18 cellular contexts compared by ENCODE assay signal in the genomic region with DNA sequence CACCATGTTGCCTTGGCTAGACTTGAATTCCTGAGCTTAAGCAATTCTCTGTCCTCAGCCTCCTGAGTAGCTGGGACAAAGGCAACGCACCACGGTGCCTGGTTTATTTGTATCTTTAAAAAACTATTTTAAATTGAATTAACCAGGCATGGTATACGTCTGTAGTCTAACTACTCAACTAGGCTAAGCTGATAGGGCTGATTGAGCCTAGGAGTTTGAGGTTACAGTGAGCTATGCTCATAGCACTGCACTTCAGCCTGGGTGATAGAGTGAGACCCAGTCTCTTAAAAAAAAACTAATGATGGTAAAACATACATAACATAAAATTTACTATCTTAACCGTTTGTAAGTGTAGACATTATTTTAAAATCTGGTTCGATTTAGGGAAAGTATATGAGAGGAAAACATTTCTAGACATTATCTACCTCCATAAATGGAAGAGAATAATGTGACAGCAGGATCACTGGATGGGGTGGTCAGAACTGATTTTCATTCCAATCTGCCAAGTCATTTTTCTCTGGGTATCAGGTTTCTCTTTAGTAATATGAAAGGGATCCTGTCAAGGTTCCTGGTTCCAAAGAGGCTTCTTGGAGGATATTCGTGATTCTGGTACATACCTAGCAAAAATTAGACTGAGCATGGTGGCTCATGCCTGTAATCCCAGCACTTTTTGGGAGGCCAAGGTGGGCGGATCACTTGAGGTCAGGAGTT. TPM values are rescaled to one million over a fixed set of nuclear protein-coding genes. Genes with fewer than 3 reads are reported as not detected.
DNase-seq lines count a peak whose midpoint lies in the region; ATAC-seq and TF ChIP-seq lines count a peak whose summit lies in the region.
"Had no signal": no experiment of that assay in that cellular context is flagged by ENCODE, and none has a peak within 500 bp of the region (broad histone marks: within the 10 kb centered on the region; RNA-seq: fewer than 3 reads in every experiment).

No MANE protein-coding gene starts in this region.

- TF ChIP-seq CTCF in smooth muscle cell (IDR thresholded peaks at IDR 0.05; ENCODE audit: borderline replicate concordance, insufficient read depth, poor library complexity, severe bottlenecking): no peak

- peak overlapping the region; percentile 34 for H3K27ac ChIP-seq in smooth muscle cell (ENCODE audit: low read depth)
- H3K27ac ChIP-seq: BLaER1 treated with 17β-estradiol and CSF1 and Interleukin-3, amounts not matched to agents 10 nM and 100 nM; neural progenitor cell; thoracic aorta; WERI-Rb-1 had no signal

- DNase-seq in HCEC 1CT (peak; percentile 66), adipocyte (ENCODE audit: low read depth) (peak; percentile 72), fibroblast of peridontal ligament (ENCODE audit: extremely low read depth) (peak; percentile 70), smooth muscle cell (lab: John Stamatoyannopoulos, UW; ENCODE audit: unreplicated experiment) (no peak), left lobe of liver (ENCODE audit: low spot score) (no peak), NOMO-1 treated with DMSO at 0.1 percent for 48 hours (lab: John Stamatoyannopoulos, UW; ENCODE audit: unreplicated experiment) (no peak), COR-L47 (lab: John Stamatoyannopoulos, UW) (no peak)
- DNase-seq: activated CD4-positive, alpha-beta memory T cell treated with anti-CD3 and anti-CD28 coated beads, Interleukin-2, amount 10 ng/mL, durations not matched to agents 7 days and 5 days; activated T-cell treated with anti-CD3 and anti-CD28 coated beads, Interleukin-2, amount 50 U/mL, for 24 hours; DMS 273 treated with DMSO at 0.1 percent for 48 hours; left cardiac atrium; NCI-H2081; NCI-H524; SHP77; WERI-Rb-1 had no signal

- no peak overlapping the region for H3K4me2 ChIP-seq in smooth muscle cell
- H3K4me2 ChIP-seq: BLaER1 treated with 17β-estradiol and CSF1 and Interleukin-3, amounts not matched to agents 10 nM and 100 nM; neural progenitor cell had no signal

- ATAC-seq in left lobe of liver: no peak
- ATAC-seq: left cardiac atrium had no signal

- H3K79me2 ChIP-seq in smooth muscle cell (ENCODE audit: low read depth): peaks cover 34% of the 10 kb centered on the region

- peaks cover 66% of the 10 kb centered on the region for H3K36me3 ChIP-seq in adipocyte (ENCODE audit: control insufficient read depth, insufficient read depth, low read length, severe bottlenecking)
- H3K36me3 ChIP-seq in smooth muscle cell (ENCODE audit: low read depth): peaks cover 15% of the 10 kb centered on the region

- H3F3A ChIP-seq in smooth muscle cell (ENCODE audit: low read depth): peaks cover 3% of the 10 kb centered on the region

- WGBS in smooth muscle cell (ENCODE audit: low lambda C conversion rate): 84% methylated on average over 7 of the region's 7 CpGs

- H3K4me1 ChIP-seq in adipocyte (ENCODE audit: control insufficient read depth, insufficient read depth, low read length) (peaks cover 20% of the 10 kb centered on the region), smooth muscle cell (ENCODE audit: low read depth) (no peaks in the 10 kb centered on the region)
- H3K4me1 ChIP-seq: neural progenitor cell had no signal

- no peaks in the 10 kb centered on the region for H3K27me3 ChIP-seq in adipocyte (replicated peaks; ENCODE audit: control insufficient read depth, insufficient read depth, low read length)
- H3K27me3 ChIP-seq in smooth muscle cell (ENCODE audit: low read depth): no peaks in the 10 kb centered on the region
- H3K27me3 ChIP-seq: neural progenitor cell had no signal

- H4K20me1 ChIP-seq in smooth muscle cell (ENCODE audit: low read depth): peaks cover 78% of the 10 kb centered on the region

- no peak overlapping the region for H2AFZ ChIP-seq in smooth muscle cell (ENCODE audit: low read depth)
- H2AFZ ChIP-seq: neural progenitor cell had no signal

- H3K4me3 ChIP-seq in adipocyte (ENCODE audit: low read length) (no peak overlapping the region), smooth muscle cell (no peak overlapping the region)
- H3K4me3 ChIP-seq: BLaER1 treated with 17β-estradiol and CSF1 and Interleukin-3, amounts not matched to agents 10 nM and 100 nM; neural progenitor cell; thoracic aorta had no signal

- H3K9me3 ChIP-seq in adipocyte (ENCODE audit: control insufficient read depth, low read length) (no peaks in the 10 kb centered on the region), smooth muscle cell (replicated peaks; ENCODE audit: low read depth) (no peaks in the 10 kb centered on the region)
- H3K9me3 ChIP-seq: BLaER1 treated with 17β-estradiol and CSF1 and Interleukin-3, amounts not matched to agents 10 nM and 100 nM; thoracic aorta had no signal

- H3K9ac ChIP-seq in adipocyte (ENCODE audit: low read length): no peak overlapping the region
- no peak overlapping the region for H3K9ac ChIP-seq in smooth muscle cell (ENCODE audit: low read depth)
- H3K9ac ChIP-seq: BLaER1 treated with 17β-estradiol and CSF1 and Interleukin-3, amounts not matched to agents 10 nM and 100 nM; neural progenitor cell had no signal

RNA-seq across cellular contexts. Expression of gene ITGB1BP2, which starts 8.7 kb away (rescaled TPM):
- 2.0 and 3.1 TPM in 2 replicates for total RNA-seq in smooth muscle cell
- 0.96 TPM in 1 of 2 replicates, not detected in the other for polyA plus RNA-seq in smooth muscle cell
- 1.0 TPM for total RNA-seq in left lobe of liver

RNA-seq across cellular contexts. Expression of gene NONO, which starts 9.4 kb away (rescaled TPM):
- 255 and 256 TPM in 2 replicates for total RNA-seq in smooth muscle cell
- polyA plus RNA-seq in smooth muscle cell: 174 and 192 TPM in 2 replicates
- 86.8 TPM for total RNA-seq in left lobe of liver

RNA-seq across cellular contexts. Expression of gene ZMYM3, which starts 38.9 kb away (rescaled TPM):
- 26.9 and 29.5 TPM in 2 replicates for total RNA-seq in smooth muscle cell
- polyA plus RNA-seq in smooth muscle cell: 9.0 and 10.5 TPM in 2 replicates
- 14.8 TPM for total RNA-seq in left lobe of liver

Comparison
In these comparisons a context has a peak if more than half of its experiments do, and no peak if none do; other contexts are left out.
1. DNase-seq: peak in HCEC 1CT (single experiment), adipocyte (single experiment) and fibroblast of peridontal ligament (single experiment); none in smooth muscle cell (single experiment), left lobe of liver (single experiment), NOMO-1 treated with DMSO at 0.1 percent for 48 hours (single experiment) and COR-L47 (single experiment).